In the genomic region with DNA sequence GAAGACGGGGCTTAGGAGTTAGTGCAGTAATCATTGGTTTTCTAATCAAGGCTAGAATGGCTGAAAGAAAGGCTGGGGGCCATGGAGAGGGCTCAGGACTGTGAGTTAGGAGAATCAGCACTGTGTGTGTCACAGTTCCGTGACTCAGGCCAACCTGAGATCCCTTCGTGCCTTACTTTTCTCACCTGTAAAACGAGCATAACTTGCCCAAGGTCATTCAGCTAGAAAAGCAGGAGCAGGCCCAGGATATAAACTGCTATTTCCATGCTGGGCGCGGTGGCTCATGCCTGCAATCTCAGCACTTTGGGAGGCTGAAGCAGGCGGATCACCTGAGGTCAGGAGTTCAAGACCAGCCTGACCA, we compare ENCODE assay signal across 19 cellular contexts. TPM values are rescaled to one million over a fixed set of nuclear protein-coding genes. Genes with fewer than 3 reads are reported as not detected.
DNase-seq lines count a peak whose midpoint lies in the region; TF ChIP-seq lines count a peak whose summit lies in the region.
"Had no signal": no experiment of that assay in that cellular context is flagged by ENCODE, and none has a peak within 500 bp of the region (broad histone marks: within the 10 kb centered on the region; RNA-seq: fewer than 3 reads in every experiment).

No MANE protein-coding gene starts in this region.

- no peak for TF ChIP-seq POLR2A in thyroid gland (IDR thresholded peaks at IDR 0.05)

- H3K27me3 Mint-ChIP-seq in endothelial cell (ENCODE audit: unreplicated experiment), result peaks cover 12% of the 10 kb centered on the region
- H3K27me3 Mint-ChIP-seq in mesothelial cell of epicardium (ENCODE audit: low read depth), result peaks cover 2% of the 10 kb centered on the region

- peaks cover 49% of the 10 kb centered on the region for H3K4me1 ChIP-seq in SJCRH30
- peaks cover 39% of the 10 kb centered on the region for H3K4me1 ChIP-seq in smooth muscle cell (ENCODE audit: low read depth)
- peaks cover 4 to 16% of the 10 kb centered on the region in 2 donors for H3K4me1 ChIP-seq in thyroid gland

- H3K4me3 Mint-ChIP-seq in endothelial cell (ENCODE audit: unreplicated experiment) (peak overlapping the region; percentile 66), mesothelial cell of epicardium (peak overlapping the region; percentile 0)
- H3K4me3 Mint-ChIP-seq: activated CD4-positive, alpha-beta T cell treated with anti-CD3 and anti-CD28 coated beads for 36 hours; activated naive CD4-positive, alpha-beta T cell treated with anti-CD3 and anti-CD28 coated beads, Interleukin-2, amount 50 U/mL, for 24 hours; activated T-helper 1 cell treated with anti-CD3 and anti-CD28 coated beads, Interleukin-12 subunit alpha, Interleukin-12 subunit beta, Interleukin-2, Interleukin-4 antibody, amounts not matched to agents 30 ng/mL and 10 ng/mL and 1 ng/mL, durations not matched to agents 14 hours and 24 hours and 36 hours had no signal

- H4K20me1 ChIP-seq in smooth muscle cell (ENCODE audit: low read depth), result peaks cover 10% of the 10 kb centered on the region

- H3K9me3 Mint-ChIP-seq in endothelial cell (ENCODE audit: unreplicated experiment), result no peaks in the 10 kb centered on the region
- no peaks in the 10 kb centered on the region for H3K9me3 Mint-ChIP-seq in mesothelial cell of epicardium
- H3K9me3 Mint-ChIP-seq: activated naive CD4-positive, alpha-beta T cell treated with anti-CD3 and anti-CD28 coated beads, Interleukin-2, amount 50 U/mL, for 24 hours; activated T-helper 1 cell treated with anti-CD3 and anti-CD28 coated beads, Interleukin-12 subunit alpha, Interleukin-12 subunit beta, Interleukin-2, Interleukin-4 antibody, amounts not matched to agents 30 ng/mL and 10 ng/mL and 1 ng/mL, durations not matched to agents 14 hours and 24 hours and 36 hours had no signal

- WGBS in smooth muscle cell (ENCODE audit: low lambda C conversion rate), result 55% methylated on average over 7 of the region's 7 CpGs
- WGBS in thyroid gland, 2 donors, result 77 to 78% methylated on average over 6 to 7 of the region's 7 CpGs

- TF ChIP-seq CTCF in endothelial cell (IDR thresholded peaks at IDR 0.05; ENCODE audit: unreplicated experiment), result no peak
- TF ChIP-seq CTCF in mesothelial cell of epicardium (IDR thresholded peaks at IDR 0.05; ENCODE audit: unreplicated experiment), result no peak
- no peak for TF ChIP-seq CTCF in smooth muscle cell (IDR thresholded peaks at IDR 0.05; ENCODE audit: borderline replicate concordance, insufficient read depth, poor library complexity, severe bottlenecking)
- no peak for TF ChIP-seq CTCF in thyroid gland (IDR thresholded peaks at IDR 0.05)

- peaks cover 18% of the 10 kb centered on the region for H3K36me3 Mint-ChIP-seq in endothelial cell (ENCODE audit: low read depth, unreplicated experiment)
- H3K36me3 Mint-ChIP-seq in mesothelial cell of epicardium, result no peaks in the 10 kb centered on the region
- H3K36me3 Mint-ChIP-seq: activated naive CD4-positive, alpha-beta T cell treated with anti-CD3 and anti-CD28 coated beads, Interleukin-2, amount 50 U/mL, for 24 hours had no signal

- DNase-seq in SJCRH30 (no peak), endothelial cell (ENCODE audit: low spot score) (no peak), mesothelial cell of epicardium (ENCODE audit: low spot score in 2 of 2, unreplicated experiment in 2 of 2) (no peak), smooth muscle cell (lab: John Stamatoyannopoulos, UW; ENCODE audit: unreplicated experiment) (no peak), NCI-H2171 (lab: John Stamatoyannopoulos, UW) (no peak), thyroid gland (no peak), superior temporal gyrus (ENCODE audit: extremely low spot score) (no peak)
- DNase-seq in stimulated activated CD4-positive, alpha-beta T cell treated with anti-CD3 and anti-CD28 coated beads, Interleukin-1b, Interleukin-23, amount 100 ng/mL, for 48 hours, result no peak
- DNase-seq: activated CD4-positive, alpha-beta T cell treated with anti-CD3 and anti-CD28 coated beads for 36 hours; hippocampal formation; islet precursor cell; KBM-7; midbrain; NCI-H69; retina; stimulated activated CD4-positive, alpha-beta T cell treated with anti-CD3 and anti-CD28 coated beads, Interleukin-15, amount 100 ng/mL, for 24 hours had no signal

- H3K27ac Mint-ChIP-seq in endothelial cell (ENCODE audit: unreplicated experiment), result peak overlapping the region; percentile 100
- peak overlapping the region; percentile 84 for H3K27ac Mint-ChIP-seq in mesothelial cell of epicardium
- H3K27ac Mint-ChIP-seq: activated CD4-positive, alpha-beta T cell treated with anti-CD3 and anti-CD28 coated beads for 36 hours; activated naive CD4-positive, alpha-beta T cell treated with anti-CD3 and anti-CD28 coated beads, Interleukin-2, amount 50 U/mL, for 24 hours; activated T-helper 1 cell treated with anti-CD3 and anti-CD28 coated beads, Interleukin-12 subunit alpha, Interleukin-12 subunit beta, Interleukin-2, Interleukin-4 antibody, amounts not matched to agents 30 ng/mL and 10 ng/mL and 1 ng/mL, durations not matched to agents 14 hours and 24 hours and 36 hours had no signal

- H3K4me1 Mint-ChIP-seq in endothelial cell (ENCODE audit: unreplicated experiment), result peaks cover 72% of the 10 kb centered on the region
- H3K4me1 Mint-ChIP-seq in mesothelial cell of epicardium, result peaks cover 47% of the 10 kb centered on the region
- H3K4me1 Mint-ChIP-seq: activated CD4-positive, alpha-beta T cell treated with anti-CD3 and anti-CD28 coated beads for 36 hours; activated naive CD4-positive, alpha-beta T cell treated with anti-CD3 and anti-CD28 coated beads, Interleukin-2, amount 50 U/mL, for 24 hours had no signal

- intact Hi-C loops in thyroid gland (cut with DNase I), result no loop called here

- H3K9me3 ChIP-seq in SJCRH30 (replicated peaks) (no peaks in the 10 kb centered on the region), smooth muscle cell (replicated peaks; ENCODE audit: low read depth) (no peaks in the 10 kb centered on the region), thyroid gland (no peaks in the 10 kb centered on the region)
- H3K9me3 ChIP-seq: suprapubic skin had no signal

- peaks cover 18% of the 10 kb centered on the region for H3K79me2 ChIP-seq in smooth muscle cell (ENCODE audit: low read depth)

- H3K27me3 ChIP-seq in SJCRH30 (no peaks in the 10 kb centered on the region), smooth muscle cell (ENCODE audit: low read depth) (no peaks in the 10 kb centered on the region), thyroid gland (no peaks in the 10 kb centered on the region)
- H3K27me3 ChIP-seq: suprapubic skin had no signal

- H3K4me3 ChIP-seq in SJCRH30 (no peak overlapping the region), smooth muscle cell (no peak overlapping the region), thyroid gland (replicated peaks in 1 of 3) (no peak overlapping the region)
- H3K4me3 ChIP-seq: suprapubic skin had no signal

- no peaks in the 10 kb centered on the region for H3F3A ChIP-seq in smooth muscle cell (ENCODE audit: low read depth)

- H3K36me3 ChIP-seq in SJCRH30 (no peaks in the 10 kb centered on the region), smooth muscle cell (ENCODE audit: low read depth) (no peaks in the 10 kb centered on the region), thyroid gland (no peaks in the 10 kb centered on the region)
- H3K36me3 ChIP-seq: suprapubic skin had no signal

- H3K27ac ChIP-seq in SJCRH30, result peak overlapping the region; percentile 44
- H3K27ac ChIP-seq in smooth muscle cell (ENCODE audit: low read depth), result peak overlapping the region; percentile 75
- peak overlapping the region in 1 of 3 donors; percentile 5 for H3K27ac ChIP-seq in thyroid gland
- H3K27ac ChIP-seq: suprapubic skin had no signal

- H3K4me2 ChIP-seq in smooth muscle cell, result peak overlapping the region; percentile 79

- H3K9ac ChIP-seq in smooth muscle cell (ENCODE audit: low read depth), result no peak overlapping the region

- peak overlapping the region; percentile 36 for H2AFZ ChIP-seq in smooth muscle cell (ENCODE audit: low read depth)

RNA-seq across cellular contexts. Expression of a gene that starts 50.6 kb away (rescaled TPM):
- total RNA-seq in SJCRH30 (2014; rRNA removed; shearing (Covaris generic)), result 13.1 and 15.1 TPM in 2 replicates
- total RNA-seq in endothelial cell (ENCODE audit: unreplicated experiment) (41.8 TPM), mesothelial cell of epicardium (20.4 to 23.1 TPM (median 22.2 TPM) in 3 replicates), smooth muscle cell (6.5 and 7.2 TPM in 2 replicates), thyroid gland (10 to 100 TPM in 3 of 4 donors, 1 to 10 TPM in 1; 6.3 to 28.0 (median 18.7) TPM)
- 6.0 and 7.9 TPM in 2 replicates for polyA plus RNA-seq in smooth muscle cell
- total RNA-seq: activated CD4-positive, alpha-beta T cell treated with anti-CD3 and anti-CD28 coated beads for 36 hours; activated T-helper 1 cell treated with anti-CD3 and anti-CD28 coated beads, Interleukin-12 subunit alpha, Interleukin-12 subunit beta, Interleukin-2, Interleukin-4 antibody, amounts not matched to agents 30 ng/mL and 10 ng/mL and 1 ng/mL, durations not matched to agents 14 hours and 24 hours and 36 hours had no signal
